Comparison of ENCODE assay signal across 11 cellular contexts in the genomic region with DNA sequence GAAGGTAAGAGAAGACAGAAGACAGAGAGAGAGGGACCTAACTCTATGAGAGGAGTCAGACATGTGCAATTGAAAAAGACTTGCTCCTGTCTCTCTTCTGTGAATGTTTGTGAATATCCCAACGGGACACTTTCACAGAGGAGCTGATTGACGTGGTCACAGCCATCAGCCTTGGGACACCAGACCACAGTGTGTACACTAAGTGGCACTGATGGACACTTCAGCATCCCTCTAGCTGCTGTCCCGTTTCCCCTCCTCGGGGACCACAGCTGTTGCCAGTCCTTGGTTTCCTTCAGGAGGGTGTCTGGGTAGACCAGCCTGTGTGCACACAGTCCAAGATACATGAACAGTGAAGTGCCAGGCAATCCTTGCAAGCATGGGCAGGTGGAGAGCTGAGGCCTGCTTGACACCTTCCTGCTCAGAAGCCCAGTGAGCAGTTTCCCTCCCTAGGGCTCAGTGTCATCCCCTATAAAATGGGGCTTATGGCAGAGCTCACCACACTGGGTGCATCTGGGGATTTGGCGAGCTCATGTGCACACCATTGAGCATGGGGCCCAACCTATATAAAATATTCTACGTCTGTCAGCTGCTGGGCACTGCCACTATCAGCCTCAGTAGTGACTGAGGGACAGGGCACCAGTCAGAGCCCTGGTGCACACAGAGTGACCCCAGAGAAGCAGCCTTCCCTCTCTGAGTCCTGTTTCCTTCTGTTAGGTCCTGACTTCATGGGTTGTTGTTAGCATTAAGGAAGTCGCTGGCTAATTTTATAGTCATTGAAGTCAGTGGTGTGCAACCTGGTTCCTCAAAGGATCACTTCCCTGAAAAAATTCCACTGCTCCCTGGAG. TPM values are rescaled to one million over a fixed set of nuclear protein-coding genes. Genes with fewer than 3 reads are reported as not detected.
DNase-seq lines count a peak whose midpoint lies in the region; ATAC-seq and TF ChIP-seq lines count a peak whose summit lies in the region.
"Had no signal": no experiment of that assay in that cellular context is flagged by ENCODE, and none has a peak within 500 bp of the region (broad histone marks: within the 10 kb centered on the region; RNA-seq: fewer than 3 reads in every experiment).

No MANE protein-coding gene starts in this region.

- H3K4me3 ChIP-seq in WERI-Rb-1 (ENCODE audit: low read depth, low read length) (no peak overlapping the region), transverse colon (no peak overlapping the region)

- H3K4me3 Mint-ChIP-seq in immature natural killer cell: peak overlapping the region in 1 of 5 donors; percentile 50

- 51 to 73% methylated on average over 2 to 6 of the region's 7 CpGs for WGBS in transverse colon (ENCODE audit: low coverage in 1 of 2), 2 donors

- intact Hi-C loops in transverse colon (cut with DNase I; ENCODE audit: low total_unique reads): no loop called here

- H3K27ac Mint-ChIP-seq in immature natural killer cell: peak overlapping the region in 5 of 6 donors; percentile 82 to 92 (median 88)

- H3K4me1 ChIP-seq in transverse colon: peaks cover 0 to 26% (median 7%) of the 10 kb centered on the region in 4 donors

- in situ Hi-C loops in transverse colon (cut with MboI; ENCODE audit: low pct_ligation_motif_present in 1 of 4, low pct_unique_long_range_greater_than_20kb in 1 of 4, low sequenced_read_pairs in 3 of 4): no loop called here

- H3K9me3 ChIP-seq in WERI-Rb-1 (ENCODE audit: severe bottlenecking) (no peaks in the 10 kb centered on the region), transverse colon (no peaks in the 10 kb centered on the region)

- H3K36me3 ChIP-seq in WERI-Rb-1: peaks cover 75% of the 10 kb centered on the region
- H3K36me3 ChIP-seq in transverse colon: no peaks in the 10 kb centered on the region

- H3K4me1 Mint-ChIP-seq in immature natural killer cell: peaks cover 28 to 29% of the 10 kb centered on the region in 2 donors

- no peaks in the 10 kb centered on the region for H3K36me3 Mint-ChIP-seq in immature natural killer cell

- no peak overlapping the region for H3K27ac ChIP-seq in WERI-Rb-1
- H3K27ac ChIP-seq in transverse colon: no peak overlapping the region

- no peak for TF ChIP-seq EP300 in transverse colon (IDR thresholded peaks at IDR 0.05; ENCODE audit: low read depth)

- H3K27me3 ChIP-seq in WERI-Rb-1 (ENCODE audit: insufficient read depth, low read depth, severe bottlenecking): no peaks in the 10 kb centered on the region
- H3K27me3 ChIP-seq in transverse colon: no peaks in the 10 kb centered on the region

- peaks cover 11 to 14% (median 11%) of the 10 kb centered on the region in 3 donors for H3K27me3 Mint-ChIP-seq in immature natural killer cell (ENCODE audit: low read depth in 3 of 3)

- ATAC-seq in HG03196 (IDR thresholded peaks at IDR 0.05; ENCODE audit: unreplicated experiment): no peak
- ATAC-seq in HG03521 (IDR thresholded peaks at IDR 0.05; ENCODE audit: unreplicated experiment): no peak

- DNase-seq in activated effector memory CD4-positive, alpha-beta T cell treated with anti-CD3 and anti-CD28 coated beads, Interleukin-2, amount 50 U/mL, for 16 hours: peak; percentile 55
- no peak for DNase-seq in activated effector memory CD4-positive, alpha-beta T cell treated with Interleukin-2 at 50 U/mL for 16 hours
- DNase-seq in WERI-Rb-1 (peak; percentile 11), immature natural killer cell (no peak), transverse colon (peak; percentile 6), HK-2 (ENCODE audit: unreplicated experiment) (no peak)

- TF ChIP-seq CTCF in WERI-Rb-1 (IDR thresholded peaks at IDR 0.05; ENCODE audit: low read depth, low read length) (no peak), transverse colon (IDR thresholded peaks at IDR 0.05) (no peak)

- H3K9me3 Mint-ChIP-seq in immature natural killer cell: no peaks in the 10 kb centered on the region

- no peak for TF ChIP-seq POLR2A in transverse colon (IDR thresholded peaks at IDR 0.05)

RNA-seq across cellular contexts. Expression of gene USF2, which starts 4.3 kb away (rescaled TPM):
- 10 to 100 TPM in 1 of 3 donors, 1 to 10 TPM in 1, under 1 TPM in 1; 0.29 to 10.4 (median 7.6) TPM for polyA plus RNA-seq in immature natural killer cell
- 100 to 1,000 TPM in 3 of 4 donors, 10 to 100 TPM in 1; 95.9 to 207 (median 140) TPM for total RNA-seq in transverse colon

RNA-seq across cellular contexts. Expression of gene LSR, which starts 15.7 kb away (rescaled TPM):
- polyA plus RNA-seq in immature natural killer cell: 10 to 100 TPM in 2 of 3 donors, 1 to 10 TPM in 1; 5.3 to 14.2 (median 11.8) TPM
- 100 to 1,000 TPM; 124 to 484 (median 330) TPM for total RNA-seq in transverse colon

RNA-seq across cellular contexts. Expression of gene HAMP, which starts 17.8 kb away (rescaled TPM):
- polyA plus RNA-seq in immature natural killer cell: 1 to 10 TPM in 1 of 3 donors, not detected in 2; 1.1 TPM
- not detected for total RNA-seq in transverse colon
- polyA plus RNA-seq: BJ had no signal

RNA-seq across cellular contexts. Expression of gene MAG, which starts 27.5 kb away (rescaled TPM):
- not detected for polyA plus RNA-seq in immature natural killer cell
- not detected for total RNA-seq in transverse colon
- total RNA-seq: dermis microvascular lymphatic vessel endothelial cell, pulmonary artery endothelial cell had no signal
- polyA plus RNA-seq: BJ had no signal

RNA-seq across cellular contexts. Expression of gene FAM187B, which starts 36.0 kb away (rescaled TPM):
- polyA plus RNA-seq in immature natural killer cell: not detected
- total RNA-seq in transverse colon: not detected
- total RNA-seq: dermis microvascular lymphatic vessel endothelial cell, pulmonary artery endothelial cell had no signal
- polyA plus RNA-seq: BJ had no signal

Comparison
In these comparisons a context has a peak if more than half of its experiments do, and no peak if none do; other contexts are left out.
1. DNase-seq: peak in activated effector memory CD4-positive, alpha-beta T cell treated with anti-CD3 and anti-CD28 coated beads, Interleukin-2, amount 50 U/mL, for 16 hours (single experiment), WERI-Rb-1 (single experiment) and transverse colon (single experiment); none in activated effector memory CD4-positive, alpha-beta T cell treated with Interleukin-2 at 50 U/mL for 16 hours (single experiment), immature natural killer cell (0 of 3) and HK-2 (single experiment).